23 cellular contexts compared by ENCODE assay signal in the genomic region with DNA sequence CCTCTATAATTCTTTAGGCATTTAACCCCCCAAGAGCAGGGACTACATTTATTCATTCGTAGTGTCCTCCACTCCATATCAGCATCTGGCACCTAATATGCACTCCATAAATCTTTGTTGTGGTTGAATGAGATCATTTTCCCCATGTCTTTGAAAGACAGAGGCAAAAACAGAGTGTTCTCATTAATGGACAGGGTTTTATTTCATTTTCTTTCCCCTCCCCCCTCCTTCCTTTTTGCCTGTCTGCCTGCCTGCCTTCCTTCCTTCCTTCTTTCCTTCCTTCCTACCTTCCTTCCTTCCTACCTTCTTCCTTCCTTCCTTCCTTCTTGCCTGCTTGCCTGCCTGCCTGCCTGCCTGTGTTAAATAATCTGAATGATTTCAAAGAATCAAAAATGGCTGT.
DNase-seq lines count a peak whose midpoint lies in the region; ATAC-seq and TF ChIP-seq lines count a peak whose summit lies in the region.
"Had no signal": no experiment of that assay in that cellular context is flagged by ENCODE, and none has a peak within 500 bp of the region (broad histone marks: within the 10 kb centered on the region; RNA-seq: fewer than 3 reads in every experiment).

No MANE protein-coding gene starts in this region.

- DNase-seq in A172 (ENCODE audit: low spot score) (peak; percentile 22), glomerular visceral epithelial cell (ENCODE audit: extremely low spot score) (peak; percentile 58), GDM1 (lab: John Stamatoyannopoulos, UW) (no peak), H7 (no peak), posterior cingulate gyrus (no peak)
- DNase-seq: activated CD4-positive, alpha-beta memory T cell treated with anti-CD3 and anti-CD28 coated beads, Interleukin-2, amount 10 ng/mL, durations not matched to agents 7 days and 5 days; activated naive CD4-positive, alpha-beta T cell treated with anti-CD3 and anti-CD28 coated beads, Interleukin-2, amount 50 U/mL, for 16 hours; amygdala; caudate nucleus; CD8-positive, alpha-beta memory T cell; DMS153; Kasumi-1; NCI-H1048; NCI-H1694; nucleus accumbens; psoas muscle; stimulated activated CD4-positive, alpha-beta T cell treated with anti-CD3 and anti-CD28 coated beads, Interleukin-15, amount 100 ng/mL, for 24 hours; stimulated activated naive CD4-positive, alpha-beta T cell treated with Interleukin-2 at 50 U/mL for 16 hours had no signal

- H3K36me3 ChIP-seq in HEK293 (ENCODE audit: control insufficient read depth in 2 of 2, insufficient read depth in 1 of 2, low read length in 2 of 2) (no peaks in the 10 kb centered on the region), H7 (replicated peaks; ENCODE audit: control insufficient read depth, insufficient read depth, low read length) (no peaks in the 10 kb centered on the region)

- intact Hi-C loops in posterior cingulate gyrus (cut with DNase I), result loop anchor here (10.0 kb wide), 1 partner anchor 527 kb away; no protein-coding TSS in a partner anchor

- TF ChIP-seq CTCF in HEK293 (tag by site-specific recombination; IDR thresholded peaks at IDR 0.05), result no peak

- H3K4me3 ChIP-seq in HEK293 (ENCODE audit: low read depth, low read length), result no peak overlapping the region
- no peak overlapping the region for H3K4me3 ChIP-seq in H7 (ENCODE audit: insufficient read depth, low read depth, low read length)
- H3K4me3 ChIP-seq: psoas muscle had no signal

- peaks cover 4% of the 10 kb centered on the region for H3K4me1 ChIP-seq in HEK293 (ENCODE audit: control insufficient read depth, insufficient read depth, low read length)
- H3K4me1 ChIP-seq: psoas muscle had no signal

- no peak overlapping the region for H3K27ac ChIP-seq in HEK293 (ENCODE audit: extremely low read depth, low read depth, low read length)
- H3K27ac ChIP-seq: psoas muscle had no signal

- no peaks in the 10 kb centered on the region for H3K9me3 ChIP-seq in HEK293 (ENCODE audit: control insufficient read depth, insufficient read depth, low read depth, low read length)
- H3K9me3 ChIP-seq: psoas muscle had no signal

- ATAC-seq in SK-N-SH treated with all-trans-retinoic acid at 6 μM for 48 hours (peak; percentile 62; the same call in 2 of the 3 replicates), HG03378 (IDR thresholded peaks at IDR 0.05; ENCODE audit: unreplicated experiment) (no peak)
- ATAC-seq: activated CD4-positive, CD25-positive, alpha-beta regulatory T cell treated with anti-CD3 and anti-CD28 coated beads, Interleukin-2, amount 50 U/mL, for 24 hours; activated T-helper 17 cell treated with anti-CD3 and anti-CD28 coated beads, Interleukin-2, amount 50 U/mL, for 72 hours; psoas muscle had no signal

- POLR2A ChIA-PET in HEK293 (lab: Yijun Ruan, JAX), result interaction anchor here (0.9 kb wide), 1 partner anchor 72 kb away, joined by 4 read pairs; no protein-coding TSS in a partner anchor

- CTCF ChIA-PET in HEK293 (lab: Yijun Ruan, JAX), result interaction anchor here (0.6 to 1.8 kb wide), 3 partner anchors 13 to 229 kb away, joined by 3 to 11 read pairs (median 4); no protein-coding TSS in a partner anchor

- no peaks in the 10 kb centered on the region for H3K27me3 ChIP-seq in H7 (ENCODE audit: control insufficient read depth, insufficient read depth, low read length)

TF ChIP-seq in HEK293, 187 proteins besides CTCF, POLR2A, EP300 and RAD21 (continues in another document):
- TF ChIP-seq ZBTB17 (tag by site-specific recombination; IDR thresholded peaks at IDR 0.05) (peak; percentile 44; the same call in 1 of the 2 replicates), ELK4 (IDR thresholded peaks at IDR 0.05; ENCODE audit: borderline replicate concordance, low read depth, low read length) (no peak), PRDM6 (tag by site-specific recombination; IDR thresholded peaks at IDR 0.05) (peak; percentile 52; the same call in 1 of the 2 replicates), ZNF692 (tag by site-specific recombination; IDR thresholded peaks at IDR 0.05) (peak; percentile 47; the same call in 1 of the 2 replicates), ZNF629 (tag by site-specific recombination; IDR thresholded peaks at IDR 0.05) (0 out of 2 replicates have a peak, but pooled peaks have one; percentile 34)

TF ChIP-seq in SK-N-SH treated with all-trans-retinoic acid at 6 μM for 48 hours, 23 proteins besides CTCF, POLR2A, EP300 and RAD21:
- TF ChIP-seq ARNTL (CRISPR knock-in tag; IDR thresholded peaks at IDR 0.05; ENCODE audit: borderline replicate concordance, low read depth) (no peak), PATZ1 (CRISPR knock-in tag; IDR thresholded peaks at IDR 0.05; ENCODE audit: borderline replicate concordance) (no peak), ZFP3 (CRISPR knock-in tag; IDR thresholded peaks at IDR 0.05) (no peak), TOX (CRISPR knock-in tag; IDR thresholded peaks at IDR 0.05; ENCODE audit: borderline replicate concordance) (no peak), POU6F1 (CRISPR knock-in tag; IDR thresholded peaks at IDR 0.05; ENCODE audit: borderline replicate concordance, low read depth) (no peak), TCF4 (CRISPR knock-in tag; IDR thresholded peaks at IDR 0.05; ENCODE audit: borderline replicate concordance) (no peak), RARB (CRISPR knock-in tag; IDR thresholded peaks at IDR 0.05) (no peak), OSR1 (CRISPR knock-in tag; IDR thresholded peaks at IDR 0.05) (no peak)

Comparison
In these comparisons a context has a peak if more than half of its experiments do, and no peak if none do; other contexts are left out.
1. DNase-seq: peak in A172 (single experiment) and glomerular visceral epithelial cell (single experiment); none in GDM1 (single experiment), H7 (single experiment) and posterior cingulate gyrus (0 of 10).